In the genomic region with DNA sequence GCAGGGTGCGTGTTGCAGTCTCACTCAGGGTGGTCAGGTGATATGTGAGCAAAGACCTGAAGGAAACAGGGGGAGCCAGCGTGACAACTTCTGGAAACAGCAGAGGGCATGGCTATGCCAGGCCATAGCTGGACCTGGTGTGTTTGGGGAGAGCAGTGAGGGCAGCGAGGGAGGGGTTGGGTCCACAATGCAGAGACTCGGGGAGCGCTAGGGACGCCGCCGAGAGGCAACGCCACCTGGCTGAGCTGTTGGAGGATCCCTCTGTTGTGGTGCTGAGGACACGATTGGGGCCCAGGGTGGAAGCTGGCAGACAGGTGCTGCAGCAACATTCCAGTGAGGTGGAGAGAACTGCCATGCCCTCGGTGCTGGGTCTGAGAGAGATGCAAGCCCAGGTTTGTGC, we compare ENCODE assay signal across 18 cellular contexts. TPM values are rescaled to one million over a fixed set of nuclear protein-coding genes. Genes with fewer than 3 reads are reported as not detected.
DNase-seq lines count a peak whose midpoint lies in the region; ATAC-seq and TF ChIP-seq lines count a peak whose summit lies in the region.
"Had no signal": no experiment of that assay in that cellular context is flagged by ENCODE, and none has a peak within 500 bp of the region (broad histone marks: within the 10 kb centered on the region; RNA-seq: fewer than 3 reads in every experiment).

No MANE protein-coding gene starts in this region.

- H3K27me3 ChIP-seq in osteoblast (ENCODE audit: insufficient read depth, low read length): no peaks in the 10 kb centered on the region
- H3K27me3 ChIP-seq: uterus had no signal

- H3K9me3 Mint-ChIP-seq in activated naive CD4-positive, alpha-beta T cell treated with anti-CD3 and anti-CD28 coated beads, Interleukin-2, amount 50 U/mL, for 24 hours: no peaks in the 10 kb centered on the region
- H3K9me3 Mint-ChIP-seq in central memory CD8-positive, alpha-beta T cell: no peaks in the 10 kb centered on the region

- peaks cover 34% of the 10 kb centered on the region for H3K4me1 Mint-ChIP-seq in activated naive CD4-positive, alpha-beta T cell treated with anti-CD3 and anti-CD28 coated beads, Interleukin-2, amount 50 U/mL, for 24 hours
- peaks cover 27% of the 10 kb centered on the region for H3K4me1 Mint-ChIP-seq in T-helper 17 cell
- peaks cover 31% of the 10 kb centered on the region for H3K4me1 Mint-ChIP-seq in central memory CD8-positive, alpha-beta T cell

- no peaks in the 10 kb centered on the region for H3K9me3 ChIP-seq in T-helper 17 cell (ENCODE audit: control insufficient read depth, low read length, poor library complexity, severe bottlenecking)
- H3K9me3 ChIP-seq in osteoblast (ENCODE audit: low read depth, low read length): no peaks in the 10 kb centered on the region
- H3K9me3 ChIP-seq: uterus had no signal

- H3K27me3 Mint-ChIP-seq in activated naive CD4-positive, alpha-beta T cell treated with anti-CD3 and anti-CD28 coated beads, Interleukin-2, amount 50 U/mL, for 24 hours: no peaks in the 10 kb centered on the region
- no peaks in the 10 kb centered on the region for H3K27me3 Mint-ChIP-seq in T-helper 17 cell
- no peaks in the 10 kb centered on the region for H3K27me3 Mint-ChIP-seq in central memory CD8-positive, alpha-beta T cell

- H4K20me1 ChIP-seq in osteoblast (ENCODE audit: insufficient read depth, low read length): peaks cover 3% of the 10 kb centered on the region

- no peak overlapping the region for H3K4me2 ChIP-seq in osteoblast (ENCODE audit: insufficient read depth, low read length)

- H3K79me2 ChIP-seq in osteoblast (ENCODE audit: insufficient read depth, low read length): no peaks in the 10 kb centered on the region

- no peak for ATAC-seq in T-helper 17 cell
- ATAC-seq in central memory CD8-positive, alpha-beta T cell (replicated peaks; ENCODE audit: extremely low read depth, poor library complexity, severe bottlenecking): no peak
- ATAC-seq in activated CD4-positive, CD25-positive, alpha-beta regulatory T cell treated with anti-CD3 and anti-CD28 coated beads, Interleukin-2, amount 50 U/mL, for 24 hours: no peak
- ATAC-seq: esophagus mucosa had no signal

- no peak for DNase-seq in activated naive CD4-positive, alpha-beta T cell treated with Interleukin-2 at 50 U/mL for 16 hours
- DNase-seq in T-helper 17 cell (no peak), osteoblast (ENCODE audit: insufficient read length, low spot score, missing footprints) (peak; percentile 22), C1 segment of cervical spinal cord (lab: John Stamatoyannopoulos, UW) (no peak), NCI-H2196 (lab: John Stamatoyannopoulos, UW; ENCODE audit: unreplicated experiment) (no peak)
- no peak for DNase-seq in central memory CD8-positive, alpha-beta T cell (ENCODE audit: low spot score in 2 of 2)
- DNase-seq: H7, IMR-90, left colon, NCI-H2029, NCI-H510A, RPMI8226, substantia nigra, uterus, WERI-Rb-1 had no signal

- peaks cover 26% of the 10 kb centered on the region for H3K36me3 Mint-ChIP-seq in activated naive CD4-positive, alpha-beta T cell treated with anti-CD3 and anti-CD28 coated beads, Interleukin-2, amount 50 U/mL, for 24 hours
- peaks cover 15% of the 10 kb centered on the region for H3K36me3 Mint-ChIP-seq in T-helper 17 cell (ENCODE audit: low read depth)
- peaks cover 58% of the 10 kb centered on the region for H3K36me3 Mint-ChIP-seq in central memory CD8-positive, alpha-beta T cell (ENCODE audit: insufficient read depth)

- H3K27ac ChIP-seq in osteoblast (ENCODE audit: low read depth, low read length): no peak overlapping the region
- H3K27ac ChIP-seq: uterus had no signal

- H3K4me3 ChIP-seq in osteoblast (ENCODE audit: insufficient read depth, low read length): no peak overlapping the region
- H3K4me3 ChIP-seq: uterus had no signal

- no peaks in the 10 kb centered on the region for H3K4me1 ChIP-seq in osteoblast (ENCODE audit: insufficient read depth, low read length)
- H3K4me1 ChIP-seq: uterus had no signal

- H3K27ac Mint-ChIP-seq in activated naive CD4-positive, alpha-beta T cell treated with anti-CD3 and anti-CD28 coated beads, Interleukin-2, amount 50 U/mL, for 24 hours: peak overlapping the region; percentile 30
- peak overlapping the region; percentile 81 for H3K27ac Mint-ChIP-seq in T-helper 17 cell
- peak overlapping the region; percentile 85 for H3K27ac Mint-ChIP-seq in central memory CD8-positive, alpha-beta T cell (ENCODE audit: low read depth)

- H3K36me3 ChIP-seq in osteoblast (ENCODE audit: insufficient read depth, low read length): peaks cover 92% of the 10 kb centered on the region
- H3K36me3 ChIP-seq: uterus had no signal

- no peak overlapping the region for H2AFZ ChIP-seq in osteoblast (ENCODE audit: low read length)

- no peak overlapping the region for H3K4me3 Mint-ChIP-seq in activated naive CD4-positive, alpha-beta T cell treated with anti-CD3 and anti-CD28 coated beads, Interleukin-2, amount 50 U/mL, for 24 hours
- no peak overlapping the region for H3K4me3 Mint-ChIP-seq in T-helper 17 cell
- H3K4me3 Mint-ChIP-seq in central memory CD8-positive, alpha-beta T cell: no peak overlapping the region

- TF ChIP-seq CTCF in osteoblast (IDR thresholded peaks at IDR 0.05; ENCODE audit: extremely low read depth, low read depth, low read length): no peak

RNA-seq across cellular contexts. Expression of a gene that starts 26.6 kb away (rescaled TPM):
- 10 to 100 TPM; 31.1 to 36.8 TPM for total RNA-seq in T-helper 17 cell
- total RNA-seq in osteoblast: 122 and 145 TPM in 2 replicates

RNA-seq across cellular contexts. Expression of a gene that starts 30.2 kb away (rescaled TPM):
- total RNA-seq in T-helper 17 cell (100 to 1,000 TPM; 114 to 120 TPM), osteoblast (63.6 and 64.8 TPM in 2 replicates)

RNA-seq across cellular contexts. Expression of a gene that starts 31.0 kb away (rescaled TPM):
- total RNA-seq in T-helper 17 cell (10 to 100 TPM in 1 of 2 donors, 1 to 10 TPM in 1; 5.2 to 11.2 TPM), osteoblast (12.4 and 18.8 TPM in 2 replicates)

Comparison
In these comparisons a context has a peak if more than half of its experiments do, and no peak if none do; other contexts are left out.
1. H3K27ac Mint-ChIP-seq: peak in every context shown above with its lines; median percentile 85 in central memory CD8-positive, alpha-beta T cell; 81 in T-helper 17 cell; 30 in activated naive CD4-positive, alpha-beta T cell treated with anti-CD3 and anti-CD28 coated beads, Interleukin-2, amount 50 U/mL, for 24 hours.